Comparison of ENCODE assay signal across 1 cellular context in genomic region chr7:139232377-139232717, GRCh38.
TF ChIP-seq lines count a peak whose summit lies in the region.

No MANE protein-coding gene starts in this region.

TF ChIP-seq in GM23338, 12 proteins besides CTCF, POLR2A, EP300 and RAD21 (continued from another document):
- no peak for TF ChIP-seq ZNF462 (CRISPR knock-in tag; IDR thresholded peaks at IDR 0.05)
